Comparison of ENCODE assay signal across 9 cellular contexts in genomic region chr11:133134561-133135173, GRCh38.
DNase-seq lines count a peak whose midpoint lies in the region; ATAC-seq, FAIRE-seq and TF ChIP-seq lines count a peak whose summit lies in the region.
"Had no signal": no experiment of that assay in that cellular context is flagged by ENCODE, and none has a peak within 500 bp of the region (broad histone marks: within the 10 kb centered on the region; RNA-seq: fewer than 3 reads in every experiment).

No MANE protein-coding gene starts in this region.

- ATAC-seq in A549 = peak; percentile 47 to 89; a peak in 3 of 6 replicates
- ATAC-seq in HepG2 = peak; percentile 96
- ATAC-seq in stimulated activated naive CD8-positive, alpha-beta T cell treated with anti-CD3 and anti-CD28 coated beads, Interleukin-15, amount 100 ng/mL, for 72 hours = peak; percentile 68

- no TSS peak for BruUV-seq in HepG2 (replicated peaks; lab: Mats Ljungman, UMichigan)

- no peaks in the 10 kb centered on the region for H3F3A ChIP-seq in SU-DHL-6 (ENCODE audit: insufficient read depth)

- H3K4me3 ChIP-seq in A549 (no peak overlapping the region), HEK293 (ENCODE audit: low read depth, low read length) (no peak overlapping the region), SU-DHL-6 (ENCODE audit: insufficient read depth, low read length, poor library complexity, severe bottlenecking) (no peak overlapping the region), HepG2 (replicated peaks in 1 of 3; ENCODE audit: insufficient read depth in 1 of 3, low read depth in 2 of 3, low read length in 3 of 3) (no peak overlapping the region)

- H3K9me2 ChIP-seq in SU-DHL-6 (replicated peaks; ENCODE audit: insufficient read depth, low read length) = no peaks in the 10 kb centered on the region

- no peak for TF ChIP-seq POLR2A in A549 (IDR thresholded peaks at IDR 0.05; ENCODE audit: low read length)
- TF ChIP-seq POLR2A in HepG2 (IDR thresholded peaks at IDR 0.05; ENCODE audit: insufficient read depth in 1 of 2, low read depth in 2 of 2, low read length in 2 of 2) = no peak

- intact Hi-C loops in HepG2 (cut with micrococcal nuclease; ENCODE audit: unreplicated experiment) = no loop called here

- no peak overlapping the region for H2AFZ ChIP-seq in SU-DHL-6 (ENCODE audit: low read depth, low read length, severe bottlenecking)
- H2AFZ ChIP-seq in HepG2 (ENCODE audit: low read length) = no peak overlapping the region

- H3K4me1 Mint-ChIP-seq in stimulated activated naive CD8-positive, alpha-beta T cell treated with anti-CD3 and anti-CD28 coated beads, Interleukin-15, amount 100 ng/mL, for 72 hours = no peaks in the 10 kb centered on the region
- H3K4me1 Mint-ChIP-seq: immature natural killer cell had no signal

- H3K79me2 ChIP-seq in SU-DHL-6 (ENCODE audit: insufficient read depth, low read length) (no peaks in the 10 kb centered on the region), HepG2 (ENCODE audit: insufficient read depth, low read length) (no peaks in the 10 kb centered on the region)

- no peak for TF ChIP-seq EP300 in A549 (IDR thresholded peaks at IDR 0.05)
- TF ChIP-seq EP300 in HepG2 (IDR thresholded peaks at IDR 0.05; ENCODE audit: low read depth in 2 of 2, low read length in 2 of 2) = no peak
- TF ChIP-seq EP300 in HepG2 (CRISPR knock-in tag; IDR thresholded peaks at IDR 0.05; ENCODE audit: borderline replicate concordance) = no peak

- no peak overlapping the region for H3K27ac ChIP-seq in A549
- H3K27ac ChIP-seq in HEK293 (ENCODE audit: extremely low read depth, low read depth, low read length) = no peak overlapping the region
- no peak overlapping the region for H3K27ac ChIP-seq in SU-DHL-6 (ENCODE audit: low read depth, low read length)
- no peak overlapping the region for H3K27ac ChIP-seq in HepG2 (ENCODE audit: extremely low read length, insufficient read depth, low read length)

- TF ChIP-seq RAD21 in A549 (conservative IDR thresholded peaks at IDR 0.05 in 1 of 2, IDR thresholded peaks at IDR 0.05 in 1 of 2) (peak; percentile 33 to 47; a peak in 4 of 5 replicates), HepG2 (CRISPR knock-in tag; IDR thresholded peaks at IDR 0.05) (no peak; the same call in 1 of the 2 replicates)

- peak; percentile 47 for TF ChIP-seq CTCF in A549 (IDR thresholded peaks at IDR 0.05)
- TF ChIP-seq CTCF in GM10266 (IDR thresholded peaks at IDR 0.05; ENCODE audit: control insufficient read depth, insufficient read depth, low read depth, missing control alignments) = peak; percentile 86
- peak; percentile 15; the same call in 1 of the 2 replicates for TF ChIP-seq CTCF in HEK293 (tag by site-specific recombination; IDR thresholded peaks at IDR 0.05)
- peak; percentile 34 for TF ChIP-seq CTCF in SU-DHL-6 (IDR thresholded peaks at IDR 0.05; ENCODE audit: insufficient read depth, low read length, poor library complexity, severe bottlenecking)
- peak; percentile 86 for TF ChIP-seq CTCF in HepG2 (CRISPR knock-in tag; IDR thresholded peaks at IDR 0.05)

- H3K27me3 Mint-ChIP-seq in stimulated activated naive CD8-positive, alpha-beta T cell treated with anti-CD3 and anti-CD28 coated beads, Interleukin-15, amount 100 ng/mL, for 72 hours = peaks cover 28% of the 10 kb centered on the region

- H3K27me3 ChIP-seq in SU-DHL-6 (ENCODE audit: low read length) = no peaks in the 10 kb centered on the region
- no peaks in the 10 kb centered on the region for H3K27me3 ChIP-seq in HepG2 (ENCODE audit: control insufficient read depth in 1 of 2, insufficient read depth in 2 of 2, low read length in 2 of 2)

- H3K36me3 ChIP-seq in HEK293 (ENCODE audit: control insufficient read depth in 2 of 2, insufficient read depth in 1 of 2, low read length in 2 of 2) (no peaks in the 10 kb centered on the region), SU-DHL-6 (ENCODE audit: low read length) (no peaks in the 10 kb centered on the region), HepG2 (replicated peaks in 1 of 2; ENCODE audit: control insufficient read depth in 1 of 2, insufficient read depth in 2 of 2, low read length in 2 of 2) (no peaks in the 10 kb centered on the region)

- no peaks in the 10 kb centered on the region for H3K9me3 Mint-ChIP-seq in stimulated activated naive CD8-positive, alpha-beta T cell treated with anti-CD3 and anti-CD28 coated beads, Interleukin-15, amount 100 ng/mL, for 72 hours

- peak; percentile 8 to 47 for DNase-seq in A549 (ENCODE audit: low read depth in 1 of 2, low spot score in 1 of 2)
- DNase-seq in GM10266 (ENCODE audit: extremely low spot score) = peak; percentile 67
- DNase-seq in M059J (ENCODE audit: low read depth) = peak; percentile 34
- DNase-seq in cerebellum (ENCODE audit: low spot score) = peak; percentile 26
- DNase-seq in HepG2 (ENCODE audit: low spot score) = peak; percentile 39
- peak; percentile 36 to 42 for DNase-seq in stimulated activated naive CD8-positive, alpha-beta T cell treated with anti-CD3 and anti-CD28 coated beads, Interleukin-15, amount 100 ng/mL, for 72 hours

- H3K27ac Mint-ChIP-seq in stimulated activated naive CD8-positive, alpha-beta T cell treated with anti-CD3 and anti-CD28 coated beads, Interleukin-15, amount 100 ng/mL, for 72 hours = no peak overlapping the region
- H3K27ac Mint-ChIP-seq: immature natural killer cell had no signal

- H3K4me2 ChIP-seq in A549 = no peak overlapping the region
- H3K4me2 ChIP-seq in SU-DHL-6 (ENCODE audit: low read depth, low read length, poor library complexity, severe bottlenecking) = no peak overlapping the region
- H3K4me2 ChIP-seq in HepG2 (ENCODE audit: low read depth, low read length) = no peak overlapping the region

- H3K9me3 ChIP-seq in A549 = no peaks in the 10 kb centered on the region
- no peaks in the 10 kb centered on the region for H3K9me3 ChIP-seq in HEK293 (ENCODE audit: control insufficient read depth, insufficient read depth, low read depth, low read length)
- H3K9me3 ChIP-seq in SU-DHL-6 (ENCODE audit: insufficient read depth, low read length) = no peaks in the 10 kb centered on the region
- H3K9me3 ChIP-seq in HepG2 (ENCODE audit: low read length) = no peaks in the 10 kb centered on the region

- H4K20me1 ChIP-seq in SU-DHL-6 (ENCODE audit: low read depth, low read length) (no peaks in the 10 kb centered on the region), HepG2 (ENCODE audit: insufficient read depth, low read length) (no peaks in the 10 kb centered on the region)

- POLR2A ChIA-PET in A549 (lab: Yijun Ruan, JAX) = no interaction called here
- POLR2A ChIA-PET in HEK293 (lab: Yijun Ruan, JAX) = no interaction called here
- POLR2A ChIA-PET in HepG2 (lab: Yijun Ruan, JAX) = no interaction called here

- no peak overlapping the region for H3K9ac ChIP-seq in SU-DHL-6 (ENCODE audit: low read length)
- H3K9ac ChIP-seq in HepG2 (ENCODE audit: insufficient read depth, low read depth, low read length) = no peak overlapping the region

- FAIRE-seq in A549 (lab: Jason Lieb, UNC) = no peak
- peak; percentile 36 for FAIRE-seq in HepG2 (lab: Jason Lieb, UNC)

- CTCF ChIA-PET in A549 (lab: Yijun Ruan, JAX) (interaction anchor here (0.5 to 4.6 kb wide), 7 partner anchors 19 to 1277 kb away, joined by 3 to 32 read pairs (median 3); no protein-coding TSS in a partner anchor), HEK293 (lab: Yijun Ruan, JAX) (interaction anchor here (0.5 to 3.7 kb wide), 37 partner anchors 10 to 1668 kb away, joined by 3 to 39 read pairs (median 4); no protein-coding TSS in a partner anchor), HepG2 (lab: Yijun Ruan, JAX; ENCODE audit: low intra/inter-chr PET ratio, low total read pairs) (interaction anchor here (0.6 to 2.4 kb wide), 4 partner anchors 29 to 700 kb away, joined by 3 to 17 read pairs (median 4); no protein-coding TSS in a partner anchor)

- WGBS in A549 (ENCODE audit: missing lambda C conversion rate) = 2% methylated on average over 4 of the region's 10 CpGs
- WGBS in HepG2 (ENCODE audit: low lambda C conversion rate) = 21% methylated on average over 4 of the region's 10 CpGs

- in situ Hi-C loops in HepG2 (cut with HindIII; ENCODE audit: extremely low pct_ligation_motif_present, low pct_unique_long_range_greater_than_20kb) = loop anchor here (10.0 kb wide), 1 partner anchor 690 kb away; no protein-coding TSS in a partner anchor

- H3K4me1 ChIP-seq in A549 (no peaks in the 10 kb centered on the region), HEK293 (ENCODE audit: control insufficient read depth, insufficient read depth, low read length) (no peaks in the 10 kb centered on the region), HepG2 (ENCODE audit: insufficient read depth, low read length) (no peaks in the 10 kb centered on the region)

- no peak overlapping the region for H3K4me3 Mint-ChIP-seq in stimulated activated naive CD8-positive, alpha-beta T cell treated with anti-CD3 and anti-CD28 coated beads, Interleukin-15, amount 100 ng/mL, for 72 hours
- H3K4me3 Mint-ChIP-seq: immature natural killer cell had no signal

TF ChIP-seq in A549, 52 proteins besides CTCF, POLR2A, EP300 and RAD21:
- TF ChIP-seq ZSCAN20 (CRISPR knock-in tag; IDR thresholded peaks at IDR 0.05) (no peak), SMC3 (IDR thresholded peaks at IDR 0.05) (peak; percentile 51; the same call in 2 of the 3 replicates), NPAS2 (CRISPR knock-in tag; IDR thresholded peaks at IDR 0.05; ENCODE audit: borderline replicate concordance) (no peak), POLR2AphosphoS2 (conservative IDR thresholded peaks at IDR 0.05; ENCODE audit: low read length) (no peak), HEYL (CRISPR knock-in tag; IDR thresholded peaks at IDR 0.05) (no peak)

TF ChIP-seq in HEK293, 187 proteins besides CTCF, POLR2A, EP300 and RAD21:
- TF ChIP-seq ZNF501 (tag by site-specific recombination; IDR thresholded peaks at IDR 0.05) (no peak), ZNF654 (tag by site-specific recombination; IDR thresholded peaks at IDR 0.05; ENCODE audit: low read depth) (peak; percentile 31), ZNF521 (tag by site-specific recombination; IDR thresholded peaks at IDR 0.05) (no peak), ZNF211 (tag by site-specific recombination; IDR thresholded peaks at IDR 0.05; ENCODE audit: low read depth) (no peak)

TF ChIP-seq in HepG2, 621 proteins besides CTCF, POLR2A, EP300 and RAD21 (continues in another document):
- TF ChIP-seq ZNF468 (CRISPR knock-in tag; IDR thresholded peaks at IDR 0.05) (no peak), TIGD3 (CRISPR knock-in tag; IDR thresholded peaks at IDR 0.05; ENCODE audit: borderline replicate concordance) (no peak)

Comparison
In these comparisons a context has a peak if more than half of its experiments do, and no peak if none do; other contexts are left out.
1. CTCF ChIP-seq: peak in every context shown above with its lines; median percentile 86 in GM10266; 86 in HepG2; 47 in A549; 34 in SU-DHL-6; 15 in HEK293.